In genomic region chr1:154157520-154158306, GRCh38 we compare ENCODE assay signal across 7 cellular contexts. TPM values are rescaled to one million over a fixed set of nuclear protein-coding genes. Genes with fewer than 3 reads are reported as not detected.
DNase-seq lines count a peak whose midpoint lies in the region; ATAC-seq, FAIRE-seq and TF ChIP-seq lines count a peak whose summit lies in the region.

No MANE protein-coding gene starts in this region.

- TF ChIP-seq CTCF in activated B cell treated with CpG ODN at 0.5 μM for 24 hours (IDR thresholded peaks at IDR 0.05) (no peak), chondrocyte (IDR thresholded peaks at IDR 0.05) (no peak)

- H3K27ac Mint-ChIP-seq in activated B cell treated with CpG ODN at 0.5 μM for 24 hours (peak overlapping the region; percentile 84), chondrocyte (ENCODE audit: unreplicated experiment) (peak overlapping the region; percentile 30)

- H3K4me3 Mint-ChIP-seq in activated B cell treated with CpG ODN at 0.5 μM for 24 hours (peak overlapping the region; percentile 39), chondrocyte (ENCODE audit: unreplicated experiment) (no peak overlapping the region)

- peaks cover 8 to 11% of the 10 kb centered on the region in 2 donors for H3K36me3 ChIP-seq in small intestine (ENCODE audit: control insufficient read depth in 2 of 2, insufficient read depth in 2 of 2, low read length in 2 of 2)

- H3K27ac ChIP-seq in small intestine (ENCODE audit: low read depth in 1 of 2, low read length in 1 of 2): peak overlapping the region in 1 of 2 donors; percentile 4

- H3K4me1 Mint-ChIP-seq in activated B cell treated with CpG ODN at 0.5 μM for 24 hours: peaks cover 27% of the 10 kb centered on the region
- H3K4me1 Mint-ChIP-seq in chondrocyte (ENCODE audit: low read depth): peaks cover 44% of the 10 kb centered on the region

- CTCF ChIA-PET in activated B cell treated with CpG ODN at 0.5 μM for 24 hours (lab: Charles Lee): interaction anchor here (0.9 kb wide), 1 partner anchor 23 kb away, joined by 3 read pairs; no protein-coding TSS in a partner anchor

- intact Hi-C loops in activated B cell treated with CpG ODN at 0.5 μM for 24 hours (cut with micrococcal nuclease): loop anchor here (1.0 kb wide), 1 partner anchor 360 kb away; no protein-coding TSS in a partner anchor

- peak; percentile 59 for DNase-seq in GM19239 (ENCODE audit: insufficient read length, low spot score)
- DNase-seq in activated B cell treated with CpG ODN at 0.5 μM for 24 hours: no peak
- DNase-seq in chondrocyte (ENCODE audit: low spot score): no peak
- DNase-seq in small intestine: peak; percentile 62
- no peak for DNase-seq in AG08396 (ENCODE audit: low spot score)

- H3K4me1 ChIP-seq in small intestine (ENCODE audit: control insufficient read depth in 2 of 2, insufficient read depth in 1 of 2, low read depth in 1 of 2, low read length in 1 of 2): peaks cover 0 to 3% of the 10 kb centered on the region in 2 donors

- no peaks in the 10 kb centered on the region for H3K9me3 ChIP-seq in small intestine (ENCODE audit: control insufficient read depth, low read depth)

- H3K27me3 ChIP-seq in small intestine (ENCODE audit: control insufficient read depth in 2 of 2, insufficient read depth in 2 of 2, low read length in 2 of 2): no peaks in the 10 kb centered on the region

- no peak overlapping the region for H3K4me3 ChIP-seq in small intestine (ENCODE audit: low read depth in 1 of 2, low read length in 2 of 2)

- peak; percentile 88 for FAIRE-seq in GM19239 (lab: Jason Lieb, UNC)
- no peak for FAIRE-seq in small intestine (lab: Jason Lieb, UNC)

- H3K36me3 Mint-ChIP-seq in activated B cell treated with CpG ODN at 0.5 μM for 24 hours (ENCODE audit: low read depth) (peaks cover 82% of the 10 kb centered on the region), chondrocyte (ENCODE audit: low read depth) (peaks cover 23% of the 10 kb centered on the region)

- WGBS in small intestine, 3 donors: 50 to 55% (median 51%) methylated on average over 7 of the region's 7 CpGs

- H3K9me3 Mint-ChIP-seq in activated B cell treated with CpG ODN at 0.5 μM for 24 hours: peaks cover 2% of the 10 kb centered on the region
- H3K9me3 Mint-ChIP-seq in chondrocyte (ENCODE audit: low read depth): no peaks in the 10 kb centered on the region

- POLR2A ChIA-PET in activated B cell treated with CpG ODN at 0.5 μM for 24 hours (lab: Charles Lee): interaction anchor here (0.9 to 2.4 kb wide), 3 partner anchors 9 to 167 kb away, joined by 3 to 8 read pairs (median 4); partner anchors contain the start of gene RPS27

- H3K27me3 Mint-ChIP-seq in activated B cell treated with CpG ODN at 0.5 μM for 24 hours (no peaks in the 10 kb centered on the region), chondrocyte (ENCODE audit: low read depth) (no peaks in the 10 kb centered on the region)

- ATAC-seq in HG03159 (IDR thresholded peaks at IDR 0.05; ENCODE audit: unreplicated experiment) (peak; percentile 56), activated B cell treated with CpG ODN at 0.5 μM for 24 hours (ENCODE audit: low read depth) (peak; percentile 61), SK-N-SH treated with all-trans-retinoic acid at 6 μM for 48 hours (no peak)

TF ChIP-seq in SK-N-SH treated with all-trans-retinoic acid at 6 μM for 48 hours, 23 proteins besides CTCF, POLR2A, EP300 and RAD21:
- TF ChIP-seq PPARA (CRISPR knock-in tag; IDR thresholded peaks at IDR 0.05; ENCODE audit: borderline replicate concordance) (no peak), ZNF565 (CRISPR knock-in tag; conservative IDR thresholded peaks at IDR 0.05; ENCODE audit: low read depth) (no peak), ARNTL (CRISPR knock-in tag; IDR thresholded peaks at IDR 0.05; ENCODE audit: borderline replicate concordance, low read depth) (no peak), ISL1 (CRISPR knock-in tag; IDR thresholded peaks at IDR 0.05) (no peak), RARB (CRISPR knock-in tag; IDR thresholded peaks at IDR 0.05) (no peak), ZNF70 (CRISPR knock-in tag; IDR thresholded peaks at IDR 0.05) (no peak), GLIS3 (CRISPR knock-in tag; IDR thresholded peaks at IDR 0.05) (no peak), SNAI2 (CRISPR knock-in tag; IDR thresholded peaks at IDR 0.05) (no peak), TSHZ2 (CRISPR knock-in tag; IDR thresholded peaks at IDR 0.05) (no peak)
- TF ChIP-seq, protein P1, sequence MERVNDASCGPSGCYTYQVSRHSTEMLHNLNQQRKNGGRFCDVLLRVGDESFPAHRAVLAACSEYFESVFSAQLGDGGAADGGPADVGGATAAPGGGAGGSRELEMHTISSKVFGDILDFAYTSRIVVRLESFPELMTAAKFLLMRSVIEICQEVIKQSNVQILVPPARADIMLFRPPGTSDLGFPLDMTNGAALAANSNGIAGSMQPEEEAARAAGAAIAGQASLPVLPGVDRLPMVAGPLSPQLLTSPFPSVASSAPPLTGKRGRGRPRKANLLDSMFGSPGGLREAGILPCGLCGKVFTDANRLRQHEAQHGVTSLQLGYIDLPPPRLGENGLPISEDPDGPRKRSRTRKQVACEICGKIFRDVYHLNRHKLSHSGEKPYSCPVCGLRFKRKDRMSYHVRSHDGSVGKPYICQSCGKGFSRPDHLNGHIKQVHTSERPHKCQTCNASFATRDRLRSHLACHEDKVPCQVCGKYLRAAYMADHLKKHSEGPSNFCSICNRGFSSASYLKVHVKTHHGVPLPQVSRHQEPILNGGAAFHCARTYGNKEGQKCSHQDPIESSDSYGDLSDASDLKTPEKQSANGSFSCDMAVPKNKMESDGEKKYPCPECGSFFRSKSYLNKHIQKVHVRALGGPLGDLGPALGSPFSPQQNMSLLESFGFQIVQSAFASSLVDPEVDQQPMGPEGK (CRISPR knock-in tag; IDR thresholded peaks at IDR 0.05; ENCODE audit: borderline replicate concordance): no peak
- TF ChIP-seq, protein P2, sequence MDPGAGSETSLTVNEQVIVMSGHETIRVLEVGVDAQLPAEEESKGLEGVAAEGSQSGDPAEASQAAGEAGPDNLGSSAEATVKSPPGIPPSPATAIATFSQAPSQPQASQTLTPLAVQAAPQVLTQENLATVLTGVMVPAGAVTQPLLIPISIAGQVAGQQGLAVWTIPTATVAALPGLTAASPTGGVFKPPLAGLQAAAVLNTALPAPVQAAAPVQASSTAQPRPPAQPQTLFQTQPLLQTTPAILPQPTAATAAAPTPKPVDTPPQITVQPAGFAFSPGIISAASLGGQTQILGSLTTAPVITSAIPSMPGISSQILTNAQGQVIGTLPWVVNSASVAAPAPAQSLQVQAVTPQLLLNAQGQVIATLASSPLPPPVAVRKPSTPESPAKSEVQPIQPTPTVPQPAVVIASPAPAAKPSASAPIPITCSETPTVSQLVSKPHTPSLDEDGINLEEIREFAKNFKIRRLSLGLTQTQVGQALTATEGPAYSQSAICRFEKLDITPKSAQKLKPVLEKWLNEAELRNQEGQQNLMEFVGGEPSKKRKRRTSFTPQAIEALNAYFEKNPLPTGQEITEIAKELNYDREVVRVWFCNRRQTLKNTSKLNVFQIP (CRISPR knock-in tag; IDR thresholded peaks at IDR 0.05; ENCODE audit: borderline replicate concordance, low read depth): no peak
- TF ChIP-seq, protein P3, sequence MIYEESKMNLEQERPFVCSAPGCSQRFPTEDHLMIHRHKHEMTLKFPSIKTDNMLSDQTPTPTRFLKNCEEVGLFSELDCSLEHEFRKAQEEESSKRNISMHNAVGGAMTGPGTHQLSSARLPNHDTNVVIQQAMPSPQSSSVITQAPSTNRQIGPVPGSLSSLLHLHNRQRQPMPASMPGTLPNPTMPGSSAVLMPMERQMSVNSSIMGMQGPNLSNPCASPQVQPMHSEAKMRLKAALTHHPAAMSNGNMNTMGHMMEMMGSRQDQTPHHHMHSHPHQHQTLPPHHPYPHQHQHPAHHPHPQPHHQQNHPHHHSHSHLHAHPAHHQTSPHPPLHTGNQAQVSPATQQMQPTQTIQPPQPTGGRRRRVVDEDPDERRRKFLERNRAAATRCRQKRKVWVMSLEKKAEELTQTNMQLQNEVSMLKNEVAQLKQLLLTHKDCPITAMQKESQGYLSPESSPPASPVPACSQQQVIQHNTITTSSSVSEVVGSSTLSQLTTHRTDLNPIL (CRISPR knock-in tag; IDR thresholded peaks at IDR 0.05; ENCODE audit: low read depth): no peak

RNA-seq across cellular contexts. Expression of gene NUP210L, which starts 2.8 kb away (rescaled TPM):
- total RNA-seq in activated B cell treated with CpG ODN at 0.5 μM for 24 hours (0.22 and 0.27 TPM in 2 replicates), chondrocyte (0.19 TPM in 1 of 3 replicates, not detected in the others)
- polyA plus RNA-seq in small intestine: under 1 TPM in 1 of 3 donors, not detected in 2; 0.01 TPM

RNA-seq across cellular contexts. Expression of gene TPM3, which starts 34.2 kb away (rescaled TPM):
- 466 and 509 TPM in 2 replicates for total RNA-seq in activated B cell treated with CpG ODN at 0.5 μM for 24 hours
- 248 to 259 TPM (median 256 TPM) in 3 replicates for total RNA-seq in chondrocyte
- 100 to 1,000 TPM; 244 to 335 (median 248) TPM for polyA plus RNA-seq in small intestine

RNA-seq across cellular contexts. Expression of gene CFAP141, which starts 48.4 kb away (rescaled TPM):
- total RNA-seq in activated B cell treated with CpG ODN at 0.5 μM for 24 hours (not detected in 2 replicates), chondrocyte (not detected in 3 replicates)
- not detected for polyA plus RNA-seq in small intestine

Comparison
In these comparisons a context has a peak if more than half of its experiments do, and no peak if none do; other contexts are left out.
1. DNase-seq: peak in GM19239 (single experiment) and small intestine (single experiment); none in activated B cell treated with CpG ODN at 0.5 μM for 24 hours (single experiment), chondrocyte (single experiment) and AG08396 (single experiment).